ENCODE assay signal across 22 cellular contexts in genomic region chr9:71755230-71755629, GRCh38.
"Had no signal": no experiment of that assay in that cellular context is flagged by ENCODE, and none has a peak within 500 bp of the region (broad histone marks: within the 10 kb centered on the region; RNA-seq: fewer than 3 reads in every experiment).

No MANE protein-coding gene starts in this region.

- ATAC-seq: gastrocnemius medialis; left lobe of liver; naive thymus-derived CD4-positive, alpha-beta T cell; pancreas had no signal

- DNase-seq: cerebellar nuclear complex; effector memory CD8-positive, alpha-beta T cell; gastrocnemius medialis; islet precursor cell; mammary epithelial cell; naive thymus-derived CD4-positive, alpha-beta T cell; nephron progenitor cell; pancreas; sigmoid colon; stimulated activated CD4-positive, alpha-beta T cell treated with anti-CD3 and anti-CD28 coated beads, Interleukin-12 subunit alpha, Interleukin-12 subunit beta, amount 100 ng/mL, for 4 hours; stimulated activated CD4-positive, alpha-beta T cell treated with anti-CD3 and anti-CD28 coated beads, Interleukin-2, amount 100 ng/mL, for 48 hours; stomach; substantia nigra; transverse colon had no signal

- H3K27ac ChIP-seq: epithelial cell of prostate, esophagus muscularis mucosa, gastrocnemius medialis, prostate gland, sigmoid colon, skin epidermis, stomach, thoracic aorta, transverse colon had no signal

- H3K36me3 ChIP-seq: esophagus muscularis mucosa, gastrocnemius medialis, pancreas, prostate gland, sigmoid colon, thoracic aorta, transverse colon had no signal

- H3K4me3 ChIP-seq: esophagus muscularis mucosa, gastrocnemius medialis, pancreas, prostate gland, sigmoid colon, skin epidermis, stomach, thoracic aorta, transverse colon had no signal

- H3K9me3 ChIP-seq: esophagus muscularis mucosa, gastrocnemius medialis, pancreas, prostate gland, sigmoid colon, stomach, thoracic aorta, transverse colon had no signal

- H3K27me3 ChIP-seq: esophagus muscularis mucosa, gastrocnemius medialis, pancreas, sigmoid colon, stomach, transverse colon had no signal

- FAIRE-seq: colon, pancreas had no signal

- H3K27ac Mint-ChIP-seq: dendritic cell treated with granulocyte-macrophage colony-stimulating factor and Interleukin-4, amounts not matched to agents 40 ng/mL and 50 ng/mL, for 4 days; effector memory CD8-positive, alpha-beta T cell; nephron progenitor cell had no signal

- H3K9me3 Mint-ChIP-seq: dendritic cell treated with granulocyte-macrophage colony-stimulating factor and Interleukin-4, amounts not matched to agents 40 ng/mL and 50 ng/mL, for 4 days; effector memory CD8-positive, alpha-beta T cell; nephron progenitor cell had no signal

- H3K4me3 Mint-ChIP-seq: dendritic cell treated with granulocyte-macrophage colony-stimulating factor and Interleukin-4, amounts not matched to agents 40 ng/mL and 50 ng/mL, for 4 days; effector memory CD8-positive, alpha-beta T cell; nephron progenitor cell had no signal

- H3K27me3 Mint-ChIP-seq: dendritic cell treated with granulocyte-macrophage colony-stimulating factor and Interleukin-4, amounts not matched to agents 40 ng/mL and 50 ng/mL, for 4 days; effector memory CD8-positive, alpha-beta T cell; naive thymus-derived CD4-positive, alpha-beta T cell had no signal
